ENCODE assay signal across 1 cellular context in genomic region chr1:150572918-150573647, GRCh38.
TF ChIP-seq lines count a peak whose summit lies in the region.

No MANE protein-coding gene starts in this region.

TF ChIP-seq in K562, 482 proteins besides CTCF, POLR2A, EP300 and RAD21 (continued from another document):
- no peak for TF ChIP-seq CHD7 (IDR thresholded peaks at IDR 0.05; ENCODE audit: low read depth, low read length)
